Comparison of ENCODE assay signal across 15 cellular contexts in genomic region chr10:62008943-62009342, GRCh38.
"Had no signal": no experiment of that assay in that cellular context is flagged by ENCODE, and none has a peak within 500 bp of the region (broad histone marks: within the 10 kb centered on the region; RNA-seq: fewer than 3 reads in every experiment).

No MANE protein-coding gene starts in this region.

- H3K27me3 ChIP-seq: sigmoid colon had no signal

- H3K4me3 Mint-ChIP-seq: nephron progenitor cell; stimulated activated naive CD8-positive, alpha-beta T cell treated with anti-CD3 and anti-CD28 coated beads, Interleukin-15, Interleukin-2, amounts not matched to agents 100 ng/mL and 50 ng/mL, for 24 hours had no signal

- H3K36me3 ChIP-seq: sigmoid colon had no signal

- DNase-seq: activated CD4-positive, alpha-beta T cell treated with anti-CD3 and anti-CD28 coated beads for 4 hours; activated effector memory CD4-positive, alpha-beta T cell treated with Interleukin-2 at 50 U/mL for 16 hours; activated T-cell treated with anti-CD3 and anti-CD28 coated beads, Interleukin-2, amount 50 U/mL, for 1 hour; caudate nucleus; effector CD4-positive, alpha-beta T cell; foreskin melanocyte; head of caudate nucleus; left colon; mucosa of descending colon; nephron progenitor cell; sigmoid colon; stimulated activated CD4-positive, alpha-beta T cell treated with anti-CD3 and anti-CD28 coated beads, Interleukin-12 subunit alpha, Interleukin-12 subunit beta, amount 100 ng/mL, for 4 hours; T-helper 9 cell had no signal

- H3K9me3 ChIP-seq: mucosa of descending colon, sigmoid colon had no signal

- H3K4me3 ChIP-seq: coronary artery, mucosa of descending colon, sigmoid colon had no signal

- H3K27me3 Mint-ChIP-seq: stimulated activated naive CD8-positive, alpha-beta T cell treated with anti-CD3 and anti-CD28 coated beads, Interleukin-15, Interleukin-2, amounts not matched to agents 100 ng/mL and 50 ng/mL, for 24 hours had no signal

- H3K9me3 Mint-ChIP-seq: nephron progenitor cell; stimulated activated naive CD8-positive, alpha-beta T cell treated with anti-CD3 and anti-CD28 coated beads, Interleukin-15, Interleukin-2, amounts not matched to agents 100 ng/mL and 50 ng/mL, for 24 hours had no signal

- ATAC-seq: mucosa of descending colon had no signal

- H3K27ac ChIP-seq: sigmoid colon had no signal
